15 cellular contexts compared by ENCODE assay signal in the genomic region with DNA sequence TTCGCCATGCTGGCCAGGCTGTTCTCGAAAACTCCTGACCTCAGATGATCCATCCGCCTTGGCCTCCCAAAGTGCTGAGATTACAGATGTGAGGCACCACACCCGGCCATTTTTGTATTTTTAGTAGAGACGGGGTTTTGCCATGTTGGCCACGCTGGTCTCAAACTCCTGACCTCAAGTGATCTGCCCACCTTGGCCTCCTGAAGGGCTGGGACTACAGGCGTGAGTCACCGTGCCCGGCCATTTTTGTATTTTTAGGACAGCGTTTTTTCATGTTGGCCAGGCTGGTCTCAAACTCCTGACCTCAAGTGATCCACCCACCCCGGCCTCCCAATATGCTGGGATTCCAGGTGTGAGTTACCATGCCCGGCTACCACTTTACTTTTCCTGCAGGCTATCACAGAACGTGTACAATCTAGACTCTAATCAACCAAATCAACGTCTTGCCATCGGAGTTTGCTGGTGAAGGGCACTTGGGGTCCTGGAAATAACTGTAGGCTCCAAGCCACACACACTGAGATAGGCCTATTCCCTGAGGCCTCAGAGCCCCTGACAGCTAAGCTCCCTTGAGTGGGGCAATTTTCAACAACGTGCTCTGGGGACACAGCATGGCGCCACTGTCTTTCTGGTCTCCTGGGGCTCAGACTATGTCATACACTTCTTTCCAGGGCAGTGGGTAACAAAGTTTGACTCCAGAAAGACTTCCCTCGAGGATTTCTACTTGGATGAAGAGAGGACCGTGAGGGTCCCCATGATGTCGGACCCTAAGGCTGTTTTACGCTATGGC. TPM values are rescaled to one million over a fixed set of nuclear protein-coding genes. Genes with fewer than 3 reads are reported as not detected.
DNase-seq lines count a peak whose midpoint lies in the region; ATAC-seq and TF ChIP-seq lines count a peak whose summit lies in the region.
"Had no signal": no experiment of that assay in that cellular context is flagged by ENCODE, and none has a peak within 500 bp of the region (broad histone marks: within the 10 kb centered on the region; RNA-seq: fewer than 3 reads in every experiment).

No MANE protein-coding gene starts in this region.

- TF ChIP-seq POLR2A in upper lobe of left lung (IDR thresholded peaks at IDR 0.05) (no peak), esophagus squamous epithelium (IDR thresholded peaks at IDR 0.05) (no peak)

- peaks cover 0 to 2% of the 10 kb centered on the region in 2 donors for H3K4me1 ChIP-seq in naive thymus-derived CD4-positive, alpha-beta T cell (ENCODE audit: control insufficient read depth in 2 of 2, insufficient read depth in 2 of 2, low read length in 2 of 2)
- peaks cover 15 to 42% (median 23%) of the 10 kb centered on the region in 4 donors for H3K4me1 ChIP-seq in upper lobe of left lung
- H3K4me1 ChIP-seq in esophagus squamous epithelium, result peaks cover 14 to 56% (median 32%) of the 10 kb centered on the region in 3 donors
- H3K4me1 ChIP-seq: HAP-1 had no signal

- CTCF ChIA-PET in activated naive CD4-positive, alpha-beta T cell treated with anti-CD3 and anti-CD28 coated beads for 36 hours (lab: Charles Lee), result no interaction called here
- CTCF ChIA-PET in naive thymus-derived CD4-positive, alpha-beta T cell (lab: Charles Lee), result interaction anchor here (0.6 kb wide), 1 partner anchor 92 kb away, joined by 4 read pairs; no protein-coding TSS in a partner anchor

- POLR2A ChIA-PET in naive thymus-derived CD4-positive, alpha-beta T cell (lab: Charles Lee), result no interaction called here

- no peaks in the 10 kb centered on the region for H3K9me3 Mint-ChIP-seq in activated naive CD4-positive, alpha-beta T cell treated with anti-CD3 and anti-CD28 coated beads, Interleukin-2, amount 50 U/mL, for 24 hours
- no peaks in the 10 kb centered on the region for H3K9me3 Mint-ChIP-seq in activated naive CD4-positive, alpha-beta T cell treated with anti-CD3 and anti-CD28 coated beads for 36 hours
- H3K9me3 Mint-ChIP-seq in activated T-helper 1 cell treated with anti-CD3 and anti-CD28 coated beads, Interleukin-12 subunit alpha, Interleukin-12 subunit beta, Interleukin-2, Interleukin-4 antibody, amounts not matched to agents 30 ng/mL and 10 ng/mL and 1 ng/mL, durations not matched to agents 14 hours and 24 hours and 36 hours, result no peaks in the 10 kb centered on the region
- H3K9me3 Mint-ChIP-seq in naive thymus-derived CD4-positive, alpha-beta T cell, result no peaks in the 10 kb centered on the region

- ATAC-seq in naive thymus-derived CD4-positive, alpha-beta T cell, result no peak
- ATAC-seq in upper lobe of left lung (ENCODE audit: low FRiP score in 2 of 2), result no peak
- ATAC-seq: Panc1 had no signal

- WGBS in upper lobe of left lung, 2 donors, result 92 to 93% methylated on average over 20 to 21 of the region's 21 CpGs
- WGBS in esophagus squamous epithelium, 2 donors, result 83 to 91% methylated on average over 19 to 21 of the region's 21 CpGs

- H3K36me3 Mint-ChIP-seq in activated naive CD4-positive, alpha-beta T cell treated with anti-CD3 and anti-CD28 coated beads, Interleukin-2, amount 50 U/mL, for 24 hours, result no peaks in the 10 kb centered on the region
- peaks cover 5% of the 10 kb centered on the region for H3K36me3 Mint-ChIP-seq in activated naive CD4-positive, alpha-beta T cell treated with anti-CD3 and anti-CD28 coated beads for 36 hours (ENCODE audit: low read depth)
- H3K36me3 Mint-ChIP-seq in activated T-helper 1 cell treated with anti-CD3 and anti-CD28 coated beads, Interleukin-12 subunit alpha, Interleukin-12 subunit beta, Interleukin-2, Interleukin-4 antibody, amounts not matched to agents 30 ng/mL and 10 ng/mL and 1 ng/mL, durations not matched to agents 14 hours and 24 hours and 36 hours (ENCODE audit: low read depth), result peaks cover 14% of the 10 kb centered on the region
- peaks cover 0 to 17% (median 4%) of the 10 kb centered on the region in 5 donors for H3K36me3 Mint-ChIP-seq in naive thymus-derived CD4-positive, alpha-beta T cell

- no peaks in the 10 kb centered on the region for H3K27me3 ChIP-seq in naive thymus-derived CD4-positive, alpha-beta T cell (ENCODE audit: control insufficient read depth in 2 of 2, insufficient read depth in 2 of 2, low read length in 2 of 2)
- H3K27me3 ChIP-seq in upper lobe of left lung (no peaks in the 10 kb centered on the region), esophagus squamous epithelium (no peaks in the 10 kb centered on the region)
- H3K27me3 ChIP-seq: body of pancreas had no signal

- H3K36me3 ChIP-seq in naive thymus-derived CD4-positive, alpha-beta T cell (ENCODE audit: control insufficient read depth in 2 of 3, insufficient read depth in 3 of 3, low read length in 3 of 3), result peaks cover 0 to 29% (median 0%) of the 10 kb centered on the region in 3 experiments
- H3K36me3 ChIP-seq in upper lobe of left lung (peaks cover 0 to 9% (median 6%) of the 10 kb centered on the region in 4 donors), esophagus squamous epithelium (peaks cover 0 to 49% (median 0%) of the 10 kb centered on the region in 3 donors)

- no peak overlapping the region for H3K4me3 ChIP-seq in naive thymus-derived CD4-positive, alpha-beta T cell (ENCODE audit: low read length)
- no peak overlapping the region for H3K4me3 ChIP-seq in upper lobe of left lung
- no peak overlapping the region for H3K4me3 ChIP-seq in esophagus squamous epithelium
- H3K4me3 ChIP-seq: body of pancreas, HAP-1 had no signal

- no peak for TF ChIP-seq CTCF in upper lobe of left lung (IDR thresholded peaks at IDR 0.05)
- TF ChIP-seq CTCF in esophagus squamous epithelium (IDR thresholded peaks at IDR 0.05), result no peak

- no peak for TF ChIP-seq EP300 in upper lobe of left lung (IDR thresholded peaks at IDR 0.05)

- H3K4me3 Mint-ChIP-seq in activated naive CD4-positive, alpha-beta T cell treated with anti-CD3 and anti-CD28 coated beads, Interleukin-2, amount 50 U/mL, for 24 hours, result no peak overlapping the region
- H3K4me3 Mint-ChIP-seq in activated naive CD4-positive, alpha-beta T cell treated with anti-CD3 and anti-CD28 coated beads for 36 hours, result no peak overlapping the region
- H3K4me3 Mint-ChIP-seq in activated T-helper 1 cell treated with anti-CD3 and anti-CD28 coated beads, Interleukin-12 subunit alpha, Interleukin-12 subunit beta, Interleukin-2, Interleukin-4 antibody, amounts not matched to agents 30 ng/mL and 10 ng/mL and 1 ng/mL, durations not matched to agents 14 hours and 24 hours and 36 hours, result no peak overlapping the region
- no peak overlapping the region for H3K4me3 Mint-ChIP-seq in naive thymus-derived CD4-positive, alpha-beta T cell

- DNase-seq in activated naive CD4-positive, alpha-beta T cell treated with anti-CD3 and anti-CD28 coated beads for 36 hours, result no peak
- DNase-seq in activated T-helper 1 cell treated with anti-CD3 and anti-CD28 coated beads, Interleukin-12 subunit alpha, Interleukin-12 subunit beta, Interleukin-2, Interleukin-4 antibody, amounts not matched to agents 30 ng/mL and 10 ng/mL and 1 ng/mL, durations not matched to agents 14 hours and 24 hours and 36 hours (ENCODE audit: low spot score), result no peak
- no peak for DNase-seq in naive thymus-derived CD4-positive, alpha-beta T cell
- DNase-seq in upper lobe of left lung (no peak), esophagus squamous epithelium (lab: John Stamatoyannopoulos, UW) (no peak), RKO (ENCODE audit: low spot score) (no peak)
- no peak for DNase-seq in stimulated activated CD4-positive, alpha-beta T cell treated with anti-CD3 and anti-CD28 coated beads, Interleukin-4, amount 100 ng/mL, for 4 hours
- DNase-seq: activated CD8-positive, alpha-beta memory T cell treated with anti-CD3 and anti-CD28 coated beads for 24 hours; NCI-H2081 treated with DMSO at 0.1 percent for 48 hours; NCI-H526 treated with DMSO at 0.1 percent for 48 hours had no signal

- intact Hi-C loops in activated naive CD4-positive, alpha-beta T cell treated with anti-CD3 and anti-CD28 coated beads for 36 hours (cut with micrococcal nuclease), result no loop called here
- intact Hi-C loops in activated T-helper 1 cell treated with anti-CD3 and anti-CD28 coated beads, Interleukin-12 subunit alpha, Interleukin-12 subunit beta, Interleukin-2, Interleukin-4 antibody, amounts not matched to agents 30 ng/mL and 10 ng/mL and 1 ng/mL, durations not matched to agents 14 hours and 24 hours and 36 hours (cut with micrococcal nuclease), result no loop called here
- intact Hi-C loops in naive thymus-derived CD4-positive, alpha-beta T cell (cut with micrococcal nuclease), result no loop called here
- intact Hi-C loops in esophagus squamous epithelium (cut with DNase I), result no loop called here

- H3K27me3 Mint-ChIP-seq in activated naive CD4-positive, alpha-beta T cell treated with anti-CD3 and anti-CD28 coated beads, Interleukin-2, amount 50 U/mL, for 24 hours, result no peaks in the 10 kb centered on the region
- H3K27me3 Mint-ChIP-seq in activated naive CD4-positive, alpha-beta T cell treated with anti-CD3 and anti-CD28 coated beads for 36 hours (ENCODE audit: low read depth), result no peaks in the 10 kb centered on the region
- no peaks in the 10 kb centered on the region for H3K27me3 Mint-ChIP-seq in activated T-helper 1 cell treated with anti-CD3 and anti-CD28 coated beads, Interleukin-12 subunit alpha, Interleukin-12 subunit beta, Interleukin-2, Interleukin-4 antibody, amounts not matched to agents 30 ng/mL and 10 ng/mL and 1 ng/mL, durations not matched to agents 14 hours and 24 hours and 36 hours (ENCODE audit: insufficient read depth)
- peaks cover 0 to under 1% (median 0%) of the 10 kb centered on the region in 5 donors for H3K27me3 Mint-ChIP-seq in naive thymus-derived CD4-positive, alpha-beta T cell

- peak overlapping the region; percentile 17 for H3K27ac Mint-ChIP-seq in activated naive CD4-positive, alpha-beta T cell treated with anti-CD3 and anti-CD28 coated beads, Interleukin-2, amount 50 U/mL, for 24 hours
- H3K27ac Mint-ChIP-seq in activated naive CD4-positive, alpha-beta T cell treated with anti-CD3 and anti-CD28 coated beads for 36 hours, result no peak overlapping the region
- peak overlapping the region; percentile 7 for H3K27ac Mint-ChIP-seq in activated T-helper 1 cell treated with anti-CD3 and anti-CD28 coated beads, Interleukin-12 subunit alpha, Interleukin-12 subunit beta, Interleukin-2, Interleukin-4 antibody, amounts not matched to agents 30 ng/mL and 10 ng/mL and 1 ng/mL, durations not matched to agents 14 hours and 24 hours and 36 hours
- peak overlapping the region in 7 of 9 donors; percentile 26 to 62 (median 43) for H3K27ac Mint-ChIP-seq in naive thymus-derived CD4-positive, alpha-beta T cell

- no peak overlapping the region for H3K27ac ChIP-seq in naive thymus-derived CD4-positive, alpha-beta T cell (ENCODE audit: low read depth, low read length)
- H3K27ac ChIP-seq in upper lobe of left lung (peak overlapping the region in 3 of 4 donors; percentile 5 to 71 (median 65)), esophagus squamous epithelium (peak overlapping the region in 1 of 4 donors; percentile 82)
- H3K27ac ChIP-seq: body of pancreas had no signal

- H3K4me1 Mint-ChIP-seq in activated naive CD4-positive, alpha-beta T cell treated with anti-CD3 and anti-CD28 coated beads, Interleukin-2, amount 50 U/mL, for 24 hours, result peaks cover 11% of the 10 kb centered on the region
- peaks cover 4% of the 10 kb centered on the region for H3K4me1 Mint-ChIP-seq in activated naive CD4-positive, alpha-beta T cell treated with anti-CD3 and anti-CD28 coated beads for 36 hours (ENCODE audit: low read depth)
- peaks cover 9% of the 10 kb centered on the region for H3K4me1 Mint-ChIP-seq in activated T-helper 1 cell treated with anti-CD3 and anti-CD28 coated beads, Interleukin-12 subunit alpha, Interleukin-12 subunit beta, Interleukin-2, Interleukin-4 antibody, amounts not matched to agents 30 ng/mL and 10 ng/mL and 1 ng/mL, durations not matched to agents 14 hours and 24 hours and 36 hours (ENCODE audit: low read depth)
- peaks cover 4 to 17% (median 7%) of the 10 kb centered on the region in 7 donors for H3K4me1 Mint-ChIP-seq in naive thymus-derived CD4-positive, alpha-beta T cell

- H3K9me3 ChIP-seq in naive thymus-derived CD4-positive, alpha-beta T cell (ENCODE audit: control insufficient read depth in 2 of 3, low read length in 3 of 3), result no peaks in the 10 kb centered on the region
- H3K9me3 ChIP-seq in upper lobe of left lung, result no peaks in the 10 kb centered on the region
- no peaks in the 10 kb centered on the region for H3K9me3 ChIP-seq in esophagus squamous epithelium
- H3K9me3 ChIP-seq: body of pancreas, HAP-1 had no signal

RNA-seq across cellular contexts. Expression of a gene that starts 12.7 kb away (rescaled TPM):
- not detected for total RNA-seq in activated naive CD4-positive, alpha-beta T cell treated with anti-CD3 and anti-CD28 coated beads for 36 hours
- total RNA-seq in activated T-helper 1 cell treated with anti-CD3 and anti-CD28 coated beads, Interleukin-12 subunit alpha, Interleukin-12 subunit beta, Interleukin-2, Interleukin-4 antibody, amounts not matched to agents 30 ng/mL and 10 ng/mL and 1 ng/mL, durations not matched to agents 14 hours and 24 hours and 36 hours, result not detected in 2 replicates
- total RNA-seq in naive thymus-derived CD4-positive, alpha-beta T cell, result 10 to 100 TPM in 1 of 5 experiments, 1 to 10 TPM in 3, not detected in 1; 1.5 to 12.1 (median 4.9) TPM
- 1 to 10 TPM; 4.6 to 8.9 TPM for polyA plus RNA-seq in naive thymus-derived CD4-positive, alpha-beta T cell
- total RNA-seq in upper lobe of left lung (100 to 1,000 TPM in 4 of 6 donors, 10 to 100 TPM in 2; 69.8 to 235 (median 114) TPM), esophagus squamous epithelium (100 to 1,000 TPM in 2 of 4 donors, 10 to 100 TPM in 2; 26.6 to 351 (median 80.6) TPM)

RNA-seq across cellular contexts. Expression of a gene that starts 31.9 kb away (rescaled TPM):
- total RNA-seq in activated naive CD4-positive, alpha-beta T cell treated with anti-CD3 and anti-CD28 coated beads for 36 hours, result not detected
- 0.12 and 0.41 TPM in 2 replicates for total RNA-seq in activated T-helper 1 cell treated with anti-CD3 and anti-CD28 coated beads, Interleukin-12 subunit alpha, Interleukin-12 subunit beta, Interleukin-2, Interleukin-4 antibody, amounts not matched to agents 30 ng/mL and 10 ng/mL and 1 ng/mL, durations not matched to agents 14 hours and 24 hours and 36 hours
- 1 to 10 TPM in 1 of 5 experiments, under 1 TPM in 4; 0.27 to 1.4 (median 0.65) TPM for total RNA-seq in naive thymus-derived CD4-positive, alpha-beta T cell
- polyA plus RNA-seq in naive thymus-derived CD4-positive, alpha-beta T cell, result not detected
- 10 to 100 TPM in 5 of 6 donors, 1 to 10 TPM in 1; 4.6 to 48.2 (median 24.6) TPM for total RNA-seq in upper lobe of left lung
- 1 to 10 TPM in 2 of 4 donors, under 1 TPM in 2; 0.22 to 7.1 (median 1.6) TPM for total RNA-seq in esophagus squamous epithelium
- total RNA-seq: pulmonary artery endothelial cell had no signal

RNA-seq across cellular contexts. Expression of a gene that starts 50.1 kb away (rescaled TPM):
- total RNA-seq in activated naive CD4-positive, alpha-beta T cell treated with anti-CD3 and anti-CD28 coated beads for 36 hours, result 1 to 10 TPM; 2.9 to 3.7 TPM
- 21.6 and 21.9 TPM in 2 replicates for total RNA-seq in activated T-helper 1 cell treated with anti-CD3 and anti-CD28 coated beads, Interleukin-12 subunit alpha, Interleukin-12 subunit beta, Interleukin-2, Interleukin-4 antibody, amounts not matched to agents 30 ng/mL and 10 ng/mL and 1 ng/mL, durations not matched to agents 14 hours and 24 hours and 36 hours
- 10 to 100 TPM; 30.7 to 55.1 (median 38.3) TPM for total RNA-seq in naive thymus-derived CD4-positive, alpha-beta T cell
- 10 to 100 TPM in 1 of 2 donors, 1 to 10 TPM in 1; 9.8 to 25.5 TPM for polyA plus RNA-seq in naive thymus-derived CD4-positive, alpha-beta T cell
- total RNA-seq in upper lobe of left lung (100 to 1,000 TPM in 2 of 6 donors, 10 to 100 TPM in 4; 47.4 to 162 (median 60.8) TPM), esophagus squamous epithelium (10 to 100 TPM; 12.5 to 33.8 (median 21.1) TPM)

RNA-seq across cellular contexts. Expression of a gene that starts 55.1 kb away (rescaled TPM):
- total RNA-seq in activated naive CD4-positive, alpha-beta T cell treated with anti-CD3 and anti-CD28 coated beads for 36 hours, result 10 to 100 TPM; 18.7 to 22.0 TPM
- 28.4 and 33.4 TPM in 2 replicates for total RNA-seq in activated T-helper 1 cell treated with anti-CD3 and anti-CD28 coated beads, Interleukin-12 subunit alpha, Interleukin-12 subunit beta, Interleukin-2, Interleukin-4 antibody, amounts not matched to agents 30 ng/mL and 10 ng/mL and 1 ng/mL, durations not matched to agents 14 hours and 24 hours and 36 hours
- 10 to 100 TPM; 19.8 to 38.4 (median 32.5) TPM for total RNA-seq in naive thymus-derived CD4-positive, alpha-beta T cell
- 10 to 100 TPM in 1 of 2 donors, 1 to 10 TPM in 1; 9.7 to 18.0 TPM for polyA plus RNA-seq in naive thymus-derived CD4-positive, alpha-beta T cell
- total RNA-seq in upper lobe of left lung (10 to 100 TPM in 5 of 6 donors, 1 to 10 TPM in 1; 9.1 to 28.3 (median 17.3) TPM), esophagus squamous epithelium (1 to 10 TPM; 5.0 to 9.0 (median 6.5) TPM)

RNA-seq across cellular contexts. Expression of a gene that starts 55.2 kb away (rescaled TPM):
- 100 to 1,000 TPM; 177 to 188 TPM for total RNA-seq in activated naive CD4-positive, alpha-beta T cell treated with anti-CD3 and anti-CD28 coated beads for 36 hours
- 266 and 269 TPM in 2 replicates for total RNA-seq in activated T-helper 1 cell treated with anti-CD3 and anti-CD28 coated beads, Interleukin-12 subunit alpha, Interleukin-12 subunit beta, Interleukin-2, Interleukin-4 antibody, amounts not matched to agents 30 ng/mL and 10 ng/mL and 1 ng/mL, durations not matched to agents 14 hours and 24 hours and 36 hours
- 100 to 1,000 TPM in 3 of 5 experiments, 10 to 100 TPM in 2; 57.8 to 264 (median 110) TPM for total RNA-seq in naive thymus-derived CD4-positive, alpha-beta T cell
- 10 to 100 TPM; 80.0 to 85.2 TPM for polyA plus RNA-seq in naive thymus-derived CD4-positive, alpha-beta T cell
- total RNA-seq in upper lobe of left lung (10 to 100 TPM; 14.1 to 82.3 (median 24.8) TPM), esophagus squamous epithelium (10 to 100 TPM; 16.3 to 29.8 (median 25.6) TPM)
